In the genomic region with DNA sequence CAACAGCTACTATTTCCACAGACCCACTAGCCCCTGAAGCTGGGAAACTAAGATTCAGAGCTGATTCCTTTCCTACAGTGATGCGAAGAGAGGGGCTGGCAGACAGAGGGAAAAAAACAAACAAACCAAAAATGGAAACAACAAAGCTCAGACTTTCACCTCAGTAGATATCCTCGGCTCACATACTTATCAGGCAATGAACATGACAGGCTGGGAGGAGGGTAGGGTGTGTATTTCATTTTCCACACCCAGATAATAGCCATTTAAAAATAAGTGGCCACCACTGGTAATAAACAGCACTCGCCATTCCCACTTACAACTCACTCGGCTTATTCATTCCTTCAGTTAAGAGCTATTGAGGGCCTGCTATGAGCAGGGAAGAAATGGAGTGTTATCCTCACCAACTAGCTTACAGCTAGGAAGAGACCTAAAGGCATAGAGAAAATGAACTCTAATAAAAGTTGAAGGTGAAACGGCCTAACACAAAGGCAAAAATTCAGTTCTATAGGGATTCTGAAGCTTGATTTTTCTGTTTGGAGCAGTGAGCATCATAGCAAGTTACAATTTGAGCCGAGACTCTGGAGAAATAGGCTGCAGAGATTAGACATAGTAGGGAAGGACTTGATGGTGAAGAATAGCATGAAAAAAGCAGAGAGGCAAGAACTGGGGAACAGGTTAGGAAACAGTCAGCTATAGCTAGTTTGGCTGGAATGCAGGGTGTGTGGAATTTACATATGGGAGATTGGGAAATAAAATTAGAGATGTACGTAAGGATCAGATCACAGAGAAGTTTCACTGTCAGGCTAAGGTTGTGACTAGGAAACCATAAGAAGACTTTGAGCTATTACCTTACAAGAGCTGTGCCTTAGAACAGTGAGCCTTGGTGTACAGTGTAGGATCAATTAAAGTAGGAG, we compare ENCODE assay signal across 16 cellular contexts. TPM values are rescaled to one million over a fixed set of nuclear protein-coding genes. Genes with fewer than 3 reads are reported as not detected.
"Had no signal": no experiment of that assay in that cellular context is flagged by ENCODE, and none has a peak within 500 bp of the region (broad histone marks: within the 10 kb centered on the region; RNA-seq: fewer than 3 reads in every experiment).

No MANE protein-coding gene starts in this region.

- H3K36me3 ChIP-seq: ascending aorta, gastrocnemius medialis, heart left ventricle, prostate gland, stomach, thoracic aorta had no signal

- H3K4me1 ChIP-seq: ascending aorta, gastrocnemius medialis, heart left ventricle, prostate gland, stomach had no signal

- H3K27me3 ChIP-seq: ascending aorta, gastrocnemius medialis, heart left ventricle, stomach had no signal

- H3K9me3 ChIP-seq: ascending aorta, gastrocnemius medialis, heart left ventricle, prostate gland, stomach, thoracic aorta had no signal

- ATAC-seq: activated CD4-positive, alpha-beta T cell treated with anti-CD3 and anti-CD28 coated beads for 36 hours; gastrocnemius medialis; heart left ventricle; left ventricle myocardium superior; natural killer cell treated with Interleukin-12 subunit alpha and Interleukin-12 subunit beta and Interleukin-15 and Interleukin-18, amount 100 ng/mL, for 72 hours; right cardiac atrium; T-cell had no signal

- H3K27ac ChIP-seq: ascending aorta, gastrocnemius medialis, heart left ventricle, prostate gland, stomach, thoracic aorta, VCaP had no signal

- DNase-seq: activated CD4-positive, alpha-beta memory T cell treated with anti-CD3 and anti-CD28 coated beads, Interleukin-2, amount 10 ng/mL, durations not matched to agents 7 days and 5 days; activated CD4-positive, alpha-beta T cell treated with anti-CD3 and anti-CD28 coated beads for 36 hours; activated naive CD4-positive, alpha-beta T cell treated with anti-CD3 and anti-CD28 coated beads, Interleukin-2, amount 10 ng/mL, durations not matched to agents 7 days and 5 days; activated T-cell treated with anti-CD3 and anti-CD28 coated beads, Interleukin-2, amount 50 U/mL, for 24 hours; gastrocnemius medialis; heart left ventricle; left ventricle myocardium superior; right cardiac atrium; stomach; T-cell; T1000 had no signal

- H3K4me3 ChIP-seq: ascending aorta, gastrocnemius medialis, heart left ventricle, prostate gland, stomach, thoracic aorta had no signal

RNA-seq across cellular contexts. Expression of a gene that starts 31.8 kb away (rescaled TPM):
- total RNA-seq: activated CD4-positive, alpha-beta memory T cell treated with anti-CD3 and anti-CD28 coated beads, Interleukin-2, amount 10 ng/mL, durations not matched to agents 7 days and 5 days; natural killer cell treated with Interleukin-12 subunit alpha and Interleukin-12 subunit beta and Interleukin-15 and Interleukin-18, amount 100 ng/mL, for 72 hours had no signal
